In genomic region chr12:68414988-68415387, GRCh38 we compare ENCODE assay signal across 1 cellular context.
A peak's percentile ranks its signal among the peaks of the same experiment; 100 is the strongest.
TF ChIP-seq lines count a peak whose summit lies in the region.

No MANE protein-coding gene starts in this region.

TF ChIP-seq in GM12878, 131 proteins besides CTCF, POLR2A, EP300 and RAD21 (continued from another document):
- TF ChIP-seq, protein P1, sequence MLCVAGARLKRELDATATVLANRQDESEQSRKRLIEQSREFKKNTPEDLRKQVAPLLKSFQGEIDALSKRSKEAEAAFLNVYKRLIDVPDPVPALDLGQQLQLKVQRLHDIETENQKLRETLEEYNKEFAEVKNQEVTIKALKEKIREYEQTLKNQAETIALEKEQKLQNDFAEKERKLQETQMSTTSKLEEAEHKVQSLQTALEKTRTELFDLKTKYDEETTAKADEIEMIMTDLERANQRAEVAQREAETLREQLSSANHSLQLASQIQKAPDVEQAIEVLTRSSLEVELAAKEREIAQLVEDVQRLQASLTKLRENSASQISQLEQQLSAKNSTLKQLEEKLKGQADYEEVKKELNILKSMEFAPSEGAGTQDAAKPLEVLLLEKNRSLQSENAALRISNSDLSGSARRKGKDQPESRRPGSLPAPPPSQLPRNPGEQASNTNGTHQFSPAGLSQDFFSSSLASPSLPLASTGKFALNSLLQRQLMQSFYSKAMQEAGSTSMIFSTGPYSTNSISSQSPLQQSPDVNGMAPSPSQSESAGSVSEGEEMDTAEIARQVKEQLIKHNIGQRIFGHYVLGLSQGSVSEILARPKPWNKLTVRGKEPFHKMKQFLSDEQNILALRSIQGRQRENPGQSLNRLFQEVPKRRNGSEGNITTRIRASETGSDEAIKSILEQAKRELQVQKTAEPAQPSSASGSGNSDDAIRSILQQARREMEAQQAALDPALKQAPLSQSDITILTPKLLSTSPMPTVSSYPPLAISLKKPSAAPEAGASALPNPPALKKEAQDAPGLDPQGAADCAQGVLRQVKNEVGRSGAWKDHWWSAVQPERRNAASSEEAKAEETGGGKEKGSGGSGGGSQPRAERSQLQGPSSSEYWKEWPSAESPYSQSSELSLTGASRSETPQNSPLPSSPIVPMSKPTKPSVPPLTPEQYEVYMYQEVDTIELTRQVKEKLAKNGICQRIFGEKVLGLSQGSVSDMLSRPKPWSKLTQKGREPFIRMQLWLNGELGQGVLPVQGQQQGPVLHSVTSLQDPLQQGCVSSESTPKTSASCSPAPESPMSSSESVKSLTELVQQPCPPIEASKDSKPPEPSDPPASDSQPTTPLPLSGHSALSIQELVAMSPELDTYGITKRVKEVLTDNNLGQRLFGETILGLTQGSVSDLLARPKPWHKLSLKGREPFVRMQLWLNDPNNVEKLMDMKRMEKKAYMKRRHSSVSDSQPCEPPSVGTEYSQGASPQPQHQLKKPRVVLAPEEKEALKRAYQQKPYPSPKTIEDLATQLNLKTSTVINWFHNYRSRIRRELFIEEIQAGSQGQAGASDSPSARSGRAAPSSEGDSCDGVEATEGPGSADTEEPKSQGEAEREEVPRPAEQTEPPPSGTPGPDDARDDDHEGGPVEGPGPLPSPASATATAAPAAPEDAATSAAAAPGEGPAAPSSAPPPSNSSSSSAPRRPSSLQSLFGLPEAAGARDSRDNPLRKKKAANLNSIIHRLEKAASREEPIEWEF (IDR thresholded peaks at IDR 0.05; ENCODE audit: insufficient replicate concordance, low read depth, low read length) = peak; percentile 25
- TF ChIP-seq RELB (IDR thresholded peaks at IDR 0.05; ENCODE audit: low read depth) (0 out of 2 replicates have a peak, but pooled peaks have one; percentile 34), GATAD2B (conservative IDR thresholded peaks at IDR 0.05; ENCODE audit: low read depth) (0 out of 2 replicates have a peak, but pooled peaks have one; percentile 3)
